Comparison of ENCODE assay signal across 19 cellular contexts in genomic region chr11:8726395-8726794, GRCh38. TPM values are rescaled to one million over a fixed set of nuclear protein-coding genes. Genes with fewer than 3 reads are reported as not detected.
A peak's percentile ranks its signal among the peaks of the same experiment; 100 is the strongest.
DNase-seq lines count a peak whose midpoint lies in the region; ATAC-seq and TF ChIP-seq lines count a peak whose summit lies in the region.
"Had no signal": no experiment of that assay in that cellular context is flagged by ENCODE, and none has a peak within 500 bp of the region (broad histone marks: within the 10 kb centered on the region; RNA-seq: fewer than 3 reads in every experiment).

No MANE protein-coding gene starts in this region.

- TF ChIP-seq CTCF in breast epithelium (IDR thresholded peaks at IDR 0.05) = no peak
- no peak for TF ChIP-seq CTCF in mammary epithelial cell (conservative IDR thresholded peaks at IDR 0.05 in 1 of 2, IDR thresholded peaks at IDR 0.05 in 1 of 2; ENCODE audit: extremely low read depth in 1 of 2, insufficient read depth in 1 of 2, low read depth in 1 of 2, low read length in 2 of 2)
- no peak for TF ChIP-seq CTCF in sigmoid colon (IDR thresholded peaks at IDR 0.05)

- TF ChIP-seq POLR2A in breast epithelium (IDR thresholded peaks at IDR 0.05) = no peak
- no peak for TF ChIP-seq POLR2A in sigmoid colon (IDR thresholded peaks at IDR 0.05)

- DNase-seq in breast epithelium (ENCODE audit: low spot score in 2 of 2) (no peak), mammary epithelial cell (no peak), sigmoid colon (no peak), NCI-H1930 (lab: John Stamatoyannopoulos, UW) (no peak)
- no peak for DNase-seq in activated CD4-positive, alpha-beta T cell treated with anti-CD3 and anti-CD28 coated beads for 4 hours
- DNase-seq: CD8-positive, alpha-beta T cell; DND-41; GDM1; Karpas-422; NCI-H1105 treated with DMSO at 0.1 percent for 48 hours; NCI-H187 treated with DMSO at 0.1 percent for 48 hours; NCI-H2171 treated with DMSO at 0.1 percent for 48 hours; NCI-H524; NK-92 treated with Interleukin-12 subunit alpha and Interleukin-12 subunit beta, amount 100 ng/mL, for 24 hours; OCI-M1 had no signal

- no peak overlapping the region for H3K4me2 ChIP-seq in mammary epithelial cell (ENCODE audit: insufficient read depth, low read depth, low read length)

- in situ Hi-C loops in mammary epithelial cell (cut with MboI; ENCODE audit: low sequenced_read_pairs in 2 of 2) = no loop called here

- peaks cover 2% of the 10 kb centered on the region for H3K79me2 ChIP-seq in mammary epithelial cell (ENCODE audit: insufficient read depth, low read length)

- no peak for TF ChIP-seq EP300 in sigmoid colon (IDR thresholded peaks at IDR 0.05)

- H2AFZ ChIP-seq in mammary epithelial cell (ENCODE audit: low read depth, low read length) = no peak overlapping the region

- CTCF ChIA-PET in mammary epithelial cell (lab: Charles Lee; ENCODE audit: low non-redundant PET) = no interaction called here

- H3K9ac ChIP-seq in mammary epithelial cell (ENCODE audit: insufficient read depth, low read length) = no peak overlapping the region
- H3K9ac ChIP-seq in muscle layer of colon (ENCODE audit: low read length) = no peak overlapping the region

- no TSS peak for BruUV-seq in mammary epithelial cell (replicated peaks; lab: Mats Ljungman, UMichigan)

- intact Hi-C loops in breast epithelium (cut with DNase I; ENCODE audit: low total_unique reads) = no loop called here
- intact Hi-C loops in mammary epithelial cell (cut with micrococcal nuclease) = no loop called here
- intact Hi-C loops in sigmoid colon (cut with DNase I) = loop anchor here (5.0 kb wide), 1 partner anchor 36 kb away; no protein-coding TSS in a partner anchor

- no peaks in the 10 kb centered on the region for H4K20me1 ChIP-seq in mammary epithelial cell (ENCODE audit: insufficient read depth, low read length)

- WGBS in mammary epithelial cell (ENCODE audit: low coverage, missing lambda C conversion rate) = 93% methylated on average over 4 of the region's 4 CpGs
- 85 to 96% methylated on average over 4 of the region's 4 CpGs for WGBS in sigmoid colon, 2 donors

- H3K4me3 ChIP-seq in breast epithelium (no peak overlapping the region), mammary epithelial cell (replicated peaks in 1 of 3; ENCODE audit: insufficient read depth in 1 of 3, low read depth in 2 of 3, low read length in 3 of 3) (no peak overlapping the region), muscle layer of colon (ENCODE audit: low read depth in 1 of 2, low read length in 2 of 2) (no peak overlapping the region), sigmoid colon (no peak overlapping the region)

- ATAC-seq in esophagus mucosa (no peak), GM18870 (IDR thresholded peaks at IDR 0.05; ENCODE audit: unreplicated experiment) (no peak)
- ATAC-seq: CD8-positive, alpha-beta T cell had no signal

- H3K27ac ChIP-seq in breast epithelium = peak overlapping the region; percentile 48 to 70
- no peak overlapping the region for H3K27ac ChIP-seq in mammary epithelial cell (ENCODE audit: insufficient read depth, low read depth, low read length)
- H3K27ac ChIP-seq in muscle layer of colon (ENCODE audit: low read depth, low read length) = peak overlapping the region; percentile 8
- H3K27ac ChIP-seq in sigmoid colon = peak overlapping the region; percentile 90 to 98 (median 96)
- H3K27ac ChIP-seq: 22Rv1 had no signal

- dilution Hi-C loops in mammary epithelial cell (cut with HindIII; ENCODE audit: low sequenced_read_pairs) = no loop called here

- H3K9me3 ChIP-seq in breast epithelium (no peaks in the 10 kb centered on the region), mammary epithelial cell (replicated peaks; ENCODE audit: insufficient read depth, low read length) (no peaks in the 10 kb centered on the region), muscle layer of colon (ENCODE audit: low read length) (no peaks in the 10 kb centered on the region), sigmoid colon (no peaks in the 10 kb centered on the region)

- no peaks in the 10 kb centered on the region for H3K36me3 ChIP-seq in breast epithelium
- peaks cover 17% of the 10 kb centered on the region for H3K36me3 ChIP-seq in mammary epithelial cell (ENCODE audit: insufficient read depth, low read length)
- peaks cover 45% of the 10 kb centered on the region for H3K36me3 ChIP-seq in muscle layer of colon (ENCODE audit: insufficient read depth, low read length)
- peaks cover 8 to 43% (median 13%) of the 10 kb centered on the region in 4 donors for H3K36me3 ChIP-seq in sigmoid colon

- H3K27me3 ChIP-seq in breast epithelium (no peaks in the 10 kb centered on the region), mammary epithelial cell (ENCODE audit: insufficient read depth, low read length) (no peaks in the 10 kb centered on the region), muscle layer of colon (ENCODE audit: control insufficient read depth in 1 of 2, insufficient read depth in 2 of 2, low read length in 2 of 2) (no peaks in the 10 kb centered on the region), sigmoid colon (no peaks in the 10 kb centered on the region)

- H3K4me1 ChIP-seq in breast epithelium (peaks cover 12 to 14% of the 10 kb centered on the region in 2 donors), mammary epithelial cell (ENCODE audit: insufficient read depth, low read length) (peaks cover 11% of the 10 kb centered on the region), muscle layer of colon (ENCODE audit: insufficient read depth, low read length) (peaks cover 67% of the 10 kb centered on the region), sigmoid colon (peaks cover 0 to 88% (median 84%) of the 10 kb centered on the region in 4 donors)

RNA-seq across cellular contexts. Expression of gene RPL27A, which starts 43.8 kb away (rescaled TPM):
- total RNA-seq in breast epithelium = 1,000 to 10,000 TPM in 2 of 3 donors, 100 to 1,000 TPM in 1; 907 to 1,119 (median 1,000) TPM
- 100 to 1,000 TPM; 473 to 864 TPM for total RNA-seq in mammary epithelial cell
- 1,200 TPM for polyA plus RNA-seq in mammary epithelial cell
- 617 TPM for polyA minus RNA-seq in mammary epithelial cell
- 1,000 to 10,000 TPM; 1,472 to 2,262 (median 1,872) TPM for total RNA-seq in sigmoid colon
- polyA plus RNA-seq in sigmoid colon = 1,000 to 10,000 TPM; 3,631 to 4,200 (median 4,078) TPM
- total RNA-seq in esophagus mucosa = 1,154 TPM

RNA-seq across cellular contexts. Expression of gene TRIM66, which starts 43.9 kb away (rescaled TPM):
- total RNA-seq in breast epithelium = 10 to 100 TPM in 2 of 3 donors, 1 to 10 TPM in 1; 6.6 to 12.7 (median 11.5) TPM
- 10 to 100 TPM in 1 of 2 donors, 1 to 10 TPM in 1; 7.0 to 17.5 TPM for total RNA-seq in mammary epithelial cell
- polyA plus RNA-seq in mammary epithelial cell = 2.2 TPM
- polyA minus RNA-seq in mammary epithelial cell = 8.9 TPM
- 10 to 100 TPM in 2 of 4 donors, 1 to 10 TPM in 2; 1.8 to 24.4 (median 10.2) TPM for total RNA-seq in sigmoid colon
- polyA plus RNA-seq in sigmoid colon = 1 to 10 TPM in 2 of 3 donors, under 1 TPM in 1; 0.60 to 4.9 (median 2.3) TPM
- 11.8 TPM for total RNA-seq in esophagus mucosa
